In the genomic region with DNA sequence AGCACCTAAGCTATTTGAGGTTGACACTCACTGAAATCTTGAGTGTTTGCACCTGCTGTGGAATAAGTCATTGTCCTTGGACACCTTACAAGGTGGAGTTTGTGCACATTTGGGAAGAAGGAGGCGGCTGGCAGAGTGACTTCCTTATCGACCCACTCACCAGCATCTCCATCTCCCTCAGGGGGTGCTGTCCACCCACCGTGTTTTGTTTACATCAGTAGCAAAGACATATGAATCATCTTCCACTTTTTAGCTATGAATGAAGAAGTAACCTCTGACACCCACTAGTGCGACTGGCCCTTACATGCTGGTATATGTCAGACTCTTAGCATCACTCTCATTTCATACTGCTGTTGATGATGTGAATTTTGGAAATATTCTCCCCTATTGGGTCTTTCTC, we compare ENCODE assay signal across 8 cellular contexts.
A peak's percentile ranks its signal among the peaks of the same experiment; 100 is the strongest.
DNase-seq lines count a peak whose midpoint lies in the region; ATAC-seq and TF ChIP-seq lines count a peak whose summit lies in the region.

No MANE protein-coding gene starts in this region.

- H3K4me1 ChIP-seq in SJSA1 (replicated peaks) = peaks cover 23% of the 10 kb centered on the region

- peak; percentile 40 for DNase-seq in ACHN
- DNase-seq in SJSA1 (ENCODE audit: low read depth in 1 of 2, low spot score in 2 of 2) = peak in 1 of 2 experiments; percentile 33
- peak; percentile 76 for DNase-seq in choroid plexus epithelial cell (ENCODE audit: low read depth)
- DNase-seq in stimulated activated CD4-positive, alpha-beta T cell treated with anti-CD3 and anti-CD28 coated beads, Interleukin-1b, Interleukin-23, amount 100 ng/mL, for 48 hours = peak; percentile 54
- no peak for DNase-seq in NCI-H2171 treated with DMSO at 0.1 percent for 48 hours (lab: John Stamatoyannopoulos, UW)
- no peak for DNase-seq in ecto neural progenitor cell (ENCODE audit: low spot score)

- H3K27ac ChIP-seq in SJSA1 = peak overlapping the region; percentile 97

- H3K9me3 ChIP-seq in SJSA1 (replicated peaks) = no peaks in the 10 kb centered on the region

- peak; percentile 44 for TF ChIP-seq CTCF in choroid plexus epithelial cell (conservative IDR thresholded peaks at IDR 0.05; ENCODE audit: low read depth, low read length)

- H3K4me3 ChIP-seq in SJSA1 (no peak overlapping the region), choroid plexus epithelial cell (ENCODE audit: low read depth, low read length) (no peak overlapping the region)

- H3K36me3 ChIP-seq in SJSA1 = no peaks in the 10 kb centered on the region

- ATAC-seq in GM21723 (IDR thresholded peaks at IDR 0.05; ENCODE audit: unreplicated experiment) = peak; percentile 48
- ATAC-seq in HG03097 (IDR thresholded peaks at IDR 0.05; ENCODE audit: low FRiP score, unreplicated experiment) = no peak

- no peaks in the 10 kb centered on the region for H3K27me3 ChIP-seq in SJSA1 (replicated peaks)

- in situ Hi-C loops in ACHN (cut with HindIII; ENCODE audit: low pct_ligation_motif_present, low pct_unique_long_range_greater_than_20kb, low sequenced_read_pairs) = no loop called here

Comparison
In these comparisons a context has a peak if more than half of its experiments do, and no peak if none do; other contexts are left out.
1. DNase-seq: peak in ACHN (single experiment), choroid plexus epithelial cell (single experiment) and stimulated activated CD4-positive, alpha-beta T cell treated with anti-CD3 and anti-CD28 coated beads, Interleukin-1b, Interleukin-23, amount 100 ng/mL, for 48 hours (single experiment); none in NCI-H2171 treated with DMSO at 0.1 percent for 48 hours (single experiment) and ecto neural progenitor cell (single experiment).